8 cellular contexts compared by ENCODE assay signal in genomic region chr1:245156736-245157505, GRCh38. TPM values are rescaled to one million over a fixed set of nuclear protein-coding genes. Genes with fewer than 3 reads are reported as not detected.
DNase-seq lines count a peak whose midpoint lies in the region; ATAC-seq and TF ChIP-seq lines count a peak whose summit lies in the region.

No MANE protein-coding gene starts in this region.

- no peaks in the 10 kb centered on the region for H3K9me3 Mint-ChIP-seq in activated CD4-positive, alpha-beta T cell treated with anti-CD3 and anti-CD28 coated beads, Interleukin-2, amount 10 ng/mL, durations not matched to agents 7 days and 5 days

- H3K27ac Mint-ChIP-seq in activated CD4-positive, alpha-beta T cell treated with anti-CD3 and anti-CD28 coated beads, Interleukin-2, amount 10 ng/mL, durations not matched to agents 7 days and 5 days: no peak overlapping the region

- H3K4me3 Mint-ChIP-seq in activated CD4-positive, alpha-beta T cell treated with anti-CD3 and anti-CD28 coated beads, Interleukin-2, amount 10 ng/mL, durations not matched to agents 7 days and 5 days: peak overlapping the region; percentile 59

- peaks cover 0 to 66% of the 10 kb centered on the region in 2 donors for H3K27me3 ChIP-seq in left lung
- peaks cover 8% of the 10 kb centered on the region for H3K27me3 ChIP-seq in thoracic aorta (replicated peaks; ENCODE audit: insufficient read depth)

- peaks cover 24% of the 10 kb centered on the region for H3K4me1 Mint-ChIP-seq in activated CD4-positive, alpha-beta T cell treated with anti-CD3 and anti-CD28 coated beads, Interleukin-2, amount 10 ng/mL, durations not matched to agents 7 days and 5 days

- H3K4me3 ChIP-seq in left lung (peak overlapping the region; percentile 39 to 48), thoracic aorta (peak overlapping the region; percentile 79)

- intact Hi-C loops in left lung (cut with DNase I): loop anchor here in 1 of 2 donors (5.0 to 10.0 kb wide), 2 partner anchors 848 to 960 kb away; no protein-coding TSS in a partner anchor

- peaks cover 59% of the 10 kb centered on the region for H3K27me3 Mint-ChIP-seq in activated CD4-positive, alpha-beta T cell treated with anti-CD3 and anti-CD28 coated beads, Interleukin-2, amount 10 ng/mL, durations not matched to agents 7 days and 5 days

- no peaks in the 10 kb centered on the region for H3K36me3 Mint-ChIP-seq in activated CD4-positive, alpha-beta T cell treated with anti-CD3 and anti-CD28 coated beads, Interleukin-2, amount 10 ng/mL, durations not matched to agents 7 days and 5 days (ENCODE audit: low read depth)

- CTCF ChIA-PET in activated CD4-positive, alpha-beta T cell treated with anti-CD3 and anti-CD28 coated beads, Interleukin-2, amount 10 ng/mL, durations not matched to agents 7 days and 5 days (lab: Charles Lee): interaction anchor here (0.6 to 1.8 kb wide), 10 partner anchors 9 to 1539 kb away, joined by 3 to 9 read pairs (median 4); no protein-coding TSS in a partner anchor

- H3K9me3 ChIP-seq in left lung (no peaks in the 10 kb centered on the region), thoracic aorta (no peaks in the 10 kb centered on the region)

- peak; percentile 38 for ATAC-seq in left lung
- ATAC-seq in thoracic aorta (ENCODE audit: insufficient number of reproducible peaks, low FRiP score, low read depth): no peak
- no peak for ATAC-seq in HG03521 (IDR thresholded peaks at IDR 0.05; ENCODE audit: unreplicated experiment)

- DNase-seq in activated CD4-positive, alpha-beta T cell treated with anti-CD3 and anti-CD28 coated beads, Interleukin-2, amount 10 ng/mL, durations not matched to agents 7 days and 5 days: peak; percentile 6
- no peak for DNase-seq in activated CD4-positive, alpha-beta T cell treated with anti-CD3 and anti-CD28 coated beads, Interleukin-2, amount 50 U/mL, for 4 hours
- DNase-seq in NCI-H146 (lab: John Stamatoyannopoulos, UW) (peak; percentile 95), astrocyte of the hippocampus (ENCODE audit: low read depth, low spot score) (peak; percentile 78), left lung (no peak), thoracic aorta (ENCODE audit: low spot score) (no peak), midbrain (lab: John Stamatoyannopoulos, UW) (no peak)

- H3K4me1 ChIP-seq in left lung: peaks cover 4 to 47% of the 10 kb centered on the region in 2 donors
- H3K4me1 ChIP-seq in thoracic aorta (ENCODE audit: control insufficient read depth in 1 of 2, low read depth in 2 of 2): peaks cover 35 to 38% of the 10 kb centered on the region in 2 donors

- POLR2A ChIA-PET in activated CD4-positive, alpha-beta T cell treated with anti-CD3 and anti-CD28 coated beads, Interleukin-2, amount 10 ng/mL, durations not matched to agents 7 days and 5 days (lab: Charles Lee): interaction anchor here (0.6 kb wide), 1 partner anchor 970 kb away, joined by 3 read pairs; no protein-coding TSS in a partner anchor

- TF ChIP-seq CTCF in left lung (IDR thresholded peaks at IDR 0.05) (peak in 1 of 2 donors; percentile 22), thoracic aorta (IDR thresholded peaks at IDR 0.05) (no peak)

- no peak overlapping the region for H3K27ac ChIP-seq in left lung
- no peak overlapping the region for H3K27ac ChIP-seq in thoracic aorta

- H3K36me3 ChIP-seq in left lung: no peaks in the 10 kb centered on the region
- H3K36me3 ChIP-seq in thoracic aorta: no peaks in the 10 kb centered on the region

RNA-seq across cellular contexts. Expression of gene KIF26B, which starts 2.1 kb away (rescaled TPM):
- not detected for total RNA-seq in activated CD4-positive, alpha-beta T cell treated with anti-CD3 and anti-CD28 coated beads, Interleukin-2, amount 10 ng/mL, durations not matched to agents 7 days and 5 days
- total RNA-seq in left lung: 10 to 100 TPM in 1 of 2 donors, 1 to 10 TPM in 1; 7.6 to 28.3 TPM
- under 1 TPM; 0.14 to 0.41 TPM for total RNA-seq in thoracic aorta

Comparison
In these comparisons a context has a peak if more than half of its experiments do, and no peak if none do; other contexts are left out.
1. DNase-seq: peak in activated CD4-positive, alpha-beta T cell treated with anti-CD3 and anti-CD28 coated beads, Interleukin-2, amount 10 ng/mL, durations not matched to agents 7 days and 5 days (single experiment), NCI-H146 (single experiment) and astrocyte of the hippocampus (single experiment); none in activated CD4-positive, alpha-beta T cell treated with anti-CD3 and anti-CD28 coated beads, Interleukin-2, amount 50 U/mL, for 4 hours (0 of 2), left lung (0 of 2), thoracic aorta (single experiment) and midbrain (single experiment).
2. RNA of gene KIF26B, which starts 2.1 kb away (total RNA-seq): 7.6 to 28.3 TPM in left lung; 0.14 to 0.41 TPM in thoracic aorta and not detected in activated CD4-positive, alpha-beta T cell treated with anti-CD3 and anti-CD28 coated beads, Interleukin-2, amount 10 ng/mL, durations not matched to agents 7 days and 5 days; every median in the first group is over 4 times any median in the second.